ENCODE assay signal across 16 cellular contexts in genomic region chr14:32565256-32565655, GRCh38.
A peak's percentile ranks its signal among the peaks of the same experiment; 100 is the strongest.
DNase-seq lines count a peak whose midpoint lies in the region; ATAC-seq and TF ChIP-seq lines count a peak whose summit lies in the region.
"Had no signal": no experiment of that assay in that cellular context is flagged by ENCODE, and none has a peak within 500 bp of the region (broad histone marks: within the 10 kb centered on the region; RNA-seq: fewer than 3 reads in every experiment).

No MANE protein-coding gene starts in this region.

- no peak overlapping the region for H2BK15ac ChIP-seq in neuronal stem cell (ENCODE audit: low read length)

- H3K9me3 ChIP-seq in BLaER1 treated with 17β-estradiol and CSF1 and Interleukin-3, amounts not matched to agents 10 nM and 100 nM (replicated peaks in 1 of 11): no peaks in the 10 kb centered on the region
- no peaks in the 10 kb centered on the region for H3K9me3 ChIP-seq in SK-N-SH
- H3K9me3 ChIP-seq in left lung: no peaks in the 10 kb centered on the region
- H3K9me3 ChIP-seq in testis: no peaks in the 10 kb centered on the region
- no peaks in the 10 kb centered on the region for H3K9me3 ChIP-seq in vagina
- no peaks in the 10 kb centered on the region for H3K9me3 ChIP-seq in neuronal stem cell (replicated peaks in 1 of 2; ENCODE audit: control insufficient read depth in 2 of 2, insufficient read depth in 1 of 2, low read depth in 1 of 2, low read length in 2 of 2)
- H3K9me3 ChIP-seq: body of pancreas had no signal

- H4K8ac ChIP-seq in neuronal stem cell (ENCODE audit: low read depth, low read length): no peak overlapping the region

- H4K20me1 ChIP-seq in BLaER1 treated with 17β-estradiol and CSF1 and Interleukin-3, amounts not matched to agents 10 nM and 100 nM: no peaks in the 10 kb centered on the region
- H4K20me1 ChIP-seq in SK-N-SH (ENCODE audit: insufficient read depth): no peaks in the 10 kb centered on the region

- H3K4me3 ChIP-seq in BLaER1 treated with 17β-estradiol and CSF1 and Interleukin-3, amounts not matched to agents 10 nM and 100 nM: no peak overlapping the region
- H3K4me3 ChIP-seq in SK-N-SH (ENCODE audit: low read depth in 2 of 2, low read length in 1 of 2) (no peak overlapping the region), left lung (no peak overlapping the region), testis (no peak overlapping the region), vagina (no peak overlapping the region), neuronal stem cell (ENCODE audit: low read length in 2 of 2) (no peak overlapping the region)
- H3K4me3 ChIP-seq: body of pancreas had no signal

- no peak overlapping the region for H4K91ac ChIP-seq in neuronal stem cell (ENCODE audit: low read depth, low read length, poor library complexity)

- H2BK12ac ChIP-seq in neuronal stem cell (ENCODE audit: low read length): no peak overlapping the region

- POLR2A ChIA-PET in SK-N-SH (lab: Yijun Ruan, JAX): no interaction called here

- no peak overlapping the region for H2BK120ac ChIP-seq in neuronal stem cell (ENCODE audit: low read depth, low read length)

- no peak overlapping the region for H3K9ac ChIP-seq in BLaER1 treated with 17β-estradiol and CSF1 and Interleukin-3, amounts not matched to agents 10 nM and 100 nM
- H3K9ac ChIP-seq in SK-N-SH: no peak overlapping the region
- H3K9ac ChIP-seq in neuronal stem cell (ENCODE audit: low read depth, low read length, poor library complexity): no peak overlapping the region

- H3K18ac ChIP-seq in neuronal stem cell (ENCODE audit: low read length): no peak overlapping the region

- peak in 1 of 2 experiments; percentile 57; a peak in 1 of 4 replicates for TF ChIP-seq EP300 in SK-N-SH (IDR thresholded peaks at IDR 0.05; ENCODE audit: borderline replicate concordance in 1 of 2, low read depth in 1 of 2, low read length in 1 of 2)

- peak; percentile 32 for ATAC-seq in left lung
- ATAC-seq in HG03460 (IDR thresholded peaks at IDR 0.05; ENCODE audit: unreplicated experiment): no peak
- ATAC-seq: activated T-cell treated with anti-CD3 and anti-CD28 coated beads, Interleukin-2, amount 50 U/mL, for 72 hours; body of pancreas had no signal

- H3K14ac ChIP-seq in neuronal stem cell (ENCODE audit: low read length): no peak overlapping the region

- no peak for TF ChIP-seq CTCF in SK-N-SH (IDR thresholded peaks at IDR 0.05)
- TF ChIP-seq CTCF in left lung (IDR thresholded peaks at IDR 0.05): no peak
- TF ChIP-seq CTCF in testis (IDR thresholded peaks at IDR 0.05): no peak
- no peak for TF ChIP-seq CTCF in vagina (IDR thresholded peaks at IDR 0.05)

- no peak overlapping the region for H3K4ac ChIP-seq in neuronal stem cell (ENCODE audit: low read length)

- CTCF ChIA-PET in SK-N-SH (lab: Yijun Ruan, JAX): interaction anchor here (0.5 to 3.3 kb wide), 5 partner anchors 11 to 1227 kb away, joined by 3 to 18 read pairs (median 5); no protein-coding TSS in a partner anchor

- H2AK5ac ChIP-seq in neuronal stem cell (ENCODE audit: low read depth, low read length): no peak overlapping the region

- peak overlapping the region; percentile 49 to 81 (median 62) for H3K4me2 ChIP-seq in BLaER1 treated with 17β-estradiol and CSF1 and Interleukin-3, amounts not matched to agents 10 nM and 100 nM
- H3K4me2 ChIP-seq in SK-N-SH (peak overlapping the region; percentile 23; the same call in 1 of the 2 replicates), neuronal stem cell (ENCODE audit: insufficient read depth, low read length, poor library complexity, severe bottlenecking) (no peak overlapping the region)

- H3K79me2 ChIP-seq in SK-N-SH (ENCODE audit: insufficient read depth): no peaks in the 10 kb centered on the region

- peaks cover 18 to 25% (median 21%) of the 10 kb centered on the region in 10 experiments for H3K4me1 ChIP-seq in BLaER1 treated with 17β-estradiol and CSF1 and Interleukin-3, amounts not matched to agents 10 nM and 100 nM
- H3K4me1 ChIP-seq in SK-N-SH (ENCODE audit: control insufficient read depth in 1 of 2, insufficient read depth in 2 of 2, low read depth in 1 of 2, low read length in 1 of 2): peaks cover 7 to 32% of the 10 kb centered on the region in 2 experiments; a peak in 3 of 4 replicates
- H3K4me1 ChIP-seq in left lung: peaks cover 0 to 16% of the 10 kb centered on the region in 2 donors
- H3K4me1 ChIP-seq in testis: peaks cover 16% of the 10 kb centered on the region
- peaks cover 7% of the 10 kb centered on the region for H3K4me1 ChIP-seq in vagina
- H3K4me1 ChIP-seq in neuronal stem cell (ENCODE audit: control insufficient read depth in 2 of 2, insufficient read depth in 1 of 2, low read depth in 1 of 2, low read length in 2 of 2): peaks cover 0 to 1% of the 10 kb centered on the region in 2 donors

- H3K36me3 ChIP-seq in BLaER1 treated with 17β-estradiol and CSF1 and Interleukin-3, amounts not matched to agents 10 nM and 100 nM: no peaks in the 10 kb centered on the region
- H3K36me3 ChIP-seq in SK-N-SH (replicated peaks in 1 of 2; ENCODE audit: control insufficient read depth in 1 of 2, insufficient read depth in 2 of 2, low read length in 1 of 2) (peaks cover 0 to 4% of the 10 kb centered on the region in 2 experiments), left lung (no peaks in the 10 kb centered on the region), testis (ENCODE audit: low read depth, missing control alignments) (no peaks in the 10 kb centered on the region), vagina (no peaks in the 10 kb centered on the region), neuronal stem cell (replicated peaks in 1 of 2; ENCODE audit: control insufficient read depth in 2 of 2, insufficient read depth in 2 of 2, low read length in 2 of 2) (no peaks in the 10 kb centered on the region)

- no peaks in the 10 kb centered on the region for H3K79me1 ChIP-seq in neuronal stem cell (ENCODE audit: low read depth, low read length)

- H2BK5ac ChIP-seq in neuronal stem cell (ENCODE audit: low read length): no peak overlapping the region

- intact Hi-C loops in left lung (cut with DNase I) (no loop called here), testis (cut with DNase I; ENCODE audit: low total_unique reads) (no loop called here), vagina (cut with DNase I) (no loop called here)

- peak overlapping the region in 5 of 11 experiments; percentile 16 to 50 (median 41); a peak in 8 of 22 replicates for H3K27ac ChIP-seq in BLaER1 treated with 17β-estradiol and CSF1 and Interleukin-3, amounts not matched to agents 10 nM and 100 nM
- H3K27ac ChIP-seq in SK-N-SH (ENCODE audit: low read depth in 2 of 2, low read length in 1 of 2) (peak overlapping the region; percentile 91 to 92), left lung (no peak overlapping the region), testis (peak overlapping the region in 1 of 2 donors; percentile 63), vagina (no peak overlapping the region), neuronal stem cell (replicated peaks; ENCODE audit: low read length) (no peak overlapping the region)
- H3K27ac ChIP-seq: body of pancreas had no signal

- H3K27me3 ChIP-seq in BLaER1 treated with 17β-estradiol and CSF1 and Interleukin-3, amounts not matched to agents 10 nM and 100 nM: no peaks in the 10 kb centered on the region
- H3K27me3 ChIP-seq in SK-N-SH (ENCODE audit: insufficient read depth): no peaks in the 10 kb centered on the region
- H3K27me3 ChIP-seq in left lung: no peaks in the 10 kb centered on the region
- no peaks in the 10 kb centered on the region for H3K27me3 ChIP-seq in testis
- H3K27me3 ChIP-seq in vagina: no peaks in the 10 kb centered on the region
- H3K27me3 ChIP-seq in neuronal stem cell (ENCODE audit: control insufficient read depth in 3 of 3, insufficient read depth in 3 of 3, low read depth in 1 of 3, low read length in 3 of 3): no peaks in the 10 kb centered on the region
- H3K27me3 ChIP-seq: body of pancreas had no signal

- H3K23ac ChIP-seq in neuronal stem cell (ENCODE audit: low read depth, low read length, poor library complexity): no peak overlapping the region

- TF ChIP-seq RAD21 in SK-N-SH (IDR thresholded peaks at IDR 0.05; ENCODE audit: low read length): no peak

- peaks cover 34% of the 10 kb centered on the region for H3F3A ChIP-seq in SK-N-SH (replicated peaks; ENCODE audit: insufficient read depth)

- DNase-seq in NCI-H1105 (lab: John Stamatoyannopoulos, UW) (peak; percentile 23), SK-N-SH (peak; percentile 12), left lung (no peak), testis (no peak), vagina (ENCODE audit: extremely low spot score in 2 of 2) (no peak), neuronal stem cell (ENCODE audit: low spot score) (no peak)
- DNase-seq: activated CD4-positive, alpha-beta T cell treated with anti-CD3 and anti-CD28 coated beads, Interleukin-2, amount 10 ng/mL, durations not matched to agents 7 days and 5 days; activated T-cell treated with anti-CD3 and anti-CD28 coated beads, Interleukin-2, amount 50 U/mL, for 72 hours; AML-193; body of pancreas; NCI-H1436; posterior cingulate gyrus; stimulated activated CD4-positive, alpha-beta T cell treated with anti-CD3 and anti-CD28 coated beads, Interleukin-2, amount 100 ng/mL, for 48 hours; stimulated activated naive CD4-positive, alpha-beta T cell treated with Interleukin-2 at 50 U/mL for 16 hours had no signal

- no peak overlapping the region for H2AFZ ChIP-seq in SK-N-SH (ENCODE audit: low read depth)
- no peak overlapping the region for H2AFZ ChIP-seq in neuronal stem cell (ENCODE audit: low read length)

- no peak for TF ChIP-seq POLR2A in testis (IDR thresholded peaks at IDR 0.05)
- TF ChIP-seq POLR2A in vagina (IDR thresholded peaks at IDR 0.05): no peak

- H3K9me2 ChIP-seq in SK-N-SH: no peaks in the 10 kb centered on the region

TF ChIP-seq in SK-N-SH, 30 proteins besides CTCF, POLR2A, EP300 and RAD21 (continues in another document):
- TF ChIP-seq, protein P1, sequence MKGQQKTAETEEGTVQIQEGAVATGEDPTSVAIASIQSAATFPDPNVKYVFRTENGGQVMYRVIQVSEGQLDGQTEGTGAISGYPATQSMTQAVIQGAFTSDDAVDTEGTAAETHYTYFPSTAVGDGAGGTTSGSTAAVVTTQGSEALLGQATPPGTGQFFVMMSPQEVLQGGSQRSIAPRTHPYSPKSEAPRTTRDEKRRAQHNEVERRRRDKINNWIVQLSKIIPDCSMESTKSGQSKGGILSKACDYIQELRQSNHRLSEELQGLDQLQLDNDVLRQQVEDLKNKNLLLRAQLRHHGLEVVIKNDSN (IDR thresholded peaks at IDR 0.05; ENCODE audit: borderline replicate concordance, low read depth): no peak

Comparison
In these comparisons a context has a peak if more than half of its experiments do, and no peak if none do; other contexts are left out.
1. H3K27ac ChIP-seq: peak in SK-N-SH (2 of 2); none in left lung (0 of 2), vagina (single experiment) and neuronal stem cell (single experiment).
2. DNase-seq: peak in NCI-H1105 (single experiment) and SK-N-SH (single experiment); none in left lung (0 of 2), testis (single experiment), vagina (0 of 2) and neuronal stem cell (single experiment).